8 cellular contexts compared by ENCODE assay signal in the genomic region with DNA sequence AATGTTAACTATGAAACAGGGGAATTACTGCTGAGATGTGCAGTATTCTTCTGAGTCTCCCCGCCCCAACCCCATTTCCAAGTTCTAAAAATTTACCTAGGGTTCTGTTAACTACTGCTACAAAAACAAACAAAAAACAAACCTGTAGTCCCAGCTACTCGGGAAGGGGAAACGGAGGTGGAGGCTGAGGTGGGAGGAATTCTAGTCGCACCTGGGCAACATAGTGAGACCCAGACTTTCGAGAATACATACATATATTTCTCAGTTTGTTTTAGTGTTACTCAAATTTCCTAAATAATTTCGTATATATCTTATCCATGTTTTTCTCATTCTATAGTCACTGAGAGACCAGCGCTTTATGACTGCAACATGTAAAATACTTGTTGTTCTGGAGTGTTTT. TPM values are rescaled to one million over a fixed set of nuclear protein-coding genes. Genes with fewer than 3 reads are reported as not detected.
DNase-seq lines count a peak whose midpoint lies in the region; ATAC-seq and TF ChIP-seq lines count a peak whose summit lies in the region.

No MANE protein-coding gene starts in this region.

- H2AFZ ChIP-seq in mesenchymal stem cell (ENCODE audit: low read depth, low read length), result no peak overlapping the region

- H3K4me3 ChIP-seq in body of pancreas (peak overlapping the region; percentile 64 to 76), mesenchymal stem cell (ENCODE audit: insufficient read depth in 1 of 2, low read depth in 1 of 2, low read length in 2 of 2) (peak overlapping the region in 1 of 2 experiments; percentile 92), upper lobe of right lung (peak overlapping the region; percentile 87)

- peak overlapping the region; percentile 95 to 99 (median 96) for H3K27ac ChIP-seq in body of pancreas
- H3K27ac ChIP-seq in mesenchymal stem cell (ENCODE audit: low read length, poor library complexity, severe bottlenecking), result no peak overlapping the region
- peak overlapping the region; percentile 99 for H3K27ac ChIP-seq in upper lobe of right lung

- H3K9me3 Mint-ChIP-seq in activated naive CD4-positive, alpha-beta T cell treated with anti-CD3 and anti-CD28 coated beads, Interleukin-2, amount 10 ng/mL, durations not matched to agents 7 days and 5 days, result peaks cover 3% of the 10 kb centered on the region

- CTCF ChIA-PET in activated naive CD4-positive, alpha-beta T cell treated with anti-CD3 and anti-CD28 coated beads, Interleukin-2, amount 10 ng/mL, durations not matched to agents 7 days and 5 days (lab: Charles Lee), result interaction anchor here (1.5 to 3.9 kb wide), 3 partner anchors 453 to 462 kb away, joined by 4 to 31 read pairs (median 5); no protein-coding TSS in a partner anchor

- no peak overlapping the region for H3K23ac ChIP-seq in mesenchymal stem cell (ENCODE audit: low read length in 2 of 2)

- no peaks in the 10 kb centered on the region for H3K9me3 ChIP-seq in body of pancreas
- no peaks in the 10 kb centered on the region for H3K9me3 ChIP-seq in mesenchymal stem cell (ENCODE audit: control insufficient read depth, low read length)
- H3K9me3 ChIP-seq in upper lobe of right lung, result no peaks in the 10 kb centered on the region

- no peak for ATAC-seq in body of pancreas
- ATAC-seq in upper lobe of right lung, result no peak
- ATAC-seq in HG02678 (IDR thresholded peaks at IDR 0.05; ENCODE audit: unreplicated experiment), result no peak

- no peak overlapping the region for H2BK120ac ChIP-seq in mesenchymal stem cell (ENCODE audit: low read depth, low read length)

- 7 to 13% methylated on average over 7 of the region's 7 CpGs for WGBS in body of pancreas, 2 donors
- WGBS in mesenchymal stem cell, result 60% methylated on average over 1 of the region's 7 CpGs

- H2AK5ac ChIP-seq in mesenchymal stem cell (ENCODE audit: low read length, severe bottlenecking), result no peak overlapping the region

- no peak for TF ChIP-seq CTCF in body of pancreas (IDR thresholded peaks at IDR 0.05)
- no peak for TF ChIP-seq CTCF in upper lobe of right lung (IDR thresholded peaks at IDR 0.05)

- H3K9ac ChIP-seq in mesenchymal stem cell (ENCODE audit: low read length), result peak overlapping the region; percentile 97

- H3K36me3 Mint-ChIP-seq in activated naive CD4-positive, alpha-beta T cell treated with anti-CD3 and anti-CD28 coated beads, Interleukin-2, amount 10 ng/mL, durations not matched to agents 7 days and 5 days, result peaks cover 7% of the 10 kb centered on the region

- no peak overlapping the region for H4K91ac ChIP-seq in mesenchymal stem cell (ENCODE audit: low read length)

- peak overlapping the region; percentile 97 for H3K4me3 Mint-ChIP-seq in activated naive CD4-positive, alpha-beta T cell treated with anti-CD3 and anti-CD28 coated beads, Interleukin-2, amount 10 ng/mL, durations not matched to agents 7 days and 5 days

- peaks cover 4% of the 10 kb centered on the region for H3K27me3 Mint-ChIP-seq in activated naive CD4-positive, alpha-beta T cell treated with anti-CD3 and anti-CD28 coated beads, Interleukin-2, amount 10 ng/mL, durations not matched to agents 7 days and 5 days

- no peak overlapping the region for H2BK15ac ChIP-seq in mesenchymal stem cell (ENCODE audit: low read depth, poor library complexity, severe bottlenecking)

- no peak overlapping the region for H2BK12ac ChIP-seq in mesenchymal stem cell (ENCODE audit: low read length in 2 of 2)

- H3K14ac ChIP-seq in mesenchymal stem cell (ENCODE audit: low read length in 2 of 2), result no peak overlapping the region

- H3K36me3 ChIP-seq in body of pancreas (replicated peaks in 1 of 2; ENCODE audit: insufficient read depth in 1 of 2, low read depth in 2 of 2) (no peaks in the 10 kb centered on the region), mesenchymal stem cell (ENCODE audit: control insufficient read depth in 1 of 2, insufficient read depth in 2 of 2, low read depth in 1 of 2, low read length in 2 of 2) (no peaks in the 10 kb centered on the region), upper lobe of right lung (no peaks in the 10 kb centered on the region)

- H3K4ac ChIP-seq in mesenchymal stem cell (ENCODE audit: low read depth in 1 of 2, low read length in 2 of 2), result no peak overlapping the region

- no peaks in the 10 kb centered on the region for H3K27me3 ChIP-seq in body of pancreas
- no peaks in the 10 kb centered on the region for H3K27me3 ChIP-seq in mesenchymal stem cell (ENCODE audit: control insufficient read depth in 1 of 2, insufficient read depth in 1 of 2, low read length in 2 of 2)
- no peaks in the 10 kb centered on the region for H3K27me3 ChIP-seq in upper lobe of right lung

- H3K4me1 ChIP-seq in body of pancreas, result peaks cover 43% of the 10 kb centered on the region
- no peaks in the 10 kb centered on the region for H3K4me1 ChIP-seq in mesenchymal stem cell (ENCODE audit: control insufficient read depth, insufficient read depth, low read depth, low read length)
- H3K4me1 ChIP-seq in upper lobe of right lung, result peaks cover 44% of the 10 kb centered on the region

- no peak for TF ChIP-seq POLR2A in body of pancreas (IDR thresholded peaks at IDR 0.05)

- no peak overlapping the region for H2BK5ac ChIP-seq in mesenchymal stem cell (ENCODE audit: low read depth, low read length, poor library complexity, severe bottlenecking)

- no peak for DNase-seq in activated naive CD4-positive, alpha-beta T cell treated with anti-CD3 and anti-CD28 coated beads, Interleukin-2, amount 10 ng/mL, durations not matched to agents 7 days and 5 days
- DNase-seq in activated naive CD4-positive, alpha-beta T cell (lab: John Stamatoyannopoulos, UW), result no peak
- DNase-seq in body of pancreas (no peak), mesenchymal stem cell (no peak), upper lobe of right lung (no peak), NCI-H774 (lab: John Stamatoyannopoulos, UW) (no peak)
- no peak for DNase-seq in stimulated activated CD4-positive, alpha-beta T cell treated with anti-CD3 and anti-CD28 coated beads, Interleukin-1b, Interleukin-23, amount 100 ng/mL, for 48 hours

- peak overlapping the region; percentile 84 for H3K4me2 ChIP-seq in mesenchymal stem cell (ENCODE audit: low read length, poor library complexity, severe bottlenecking)

- no peak overlapping the region for H3K18ac ChIP-seq in mesenchymal stem cell (ENCODE audit: low read depth in 1 of 2, low read length in 2 of 2)

- peak overlapping the region; percentile 97 for H3K27ac Mint-ChIP-seq in activated naive CD4-positive, alpha-beta T cell treated with anti-CD3 and anti-CD28 coated beads, Interleukin-2, amount 10 ng/mL, durations not matched to agents 7 days and 5 days

- H3K4me1 Mint-ChIP-seq in activated naive CD4-positive, alpha-beta T cell treated with anti-CD3 and anti-CD28 coated beads, Interleukin-2, amount 10 ng/mL, durations not matched to agents 7 days and 5 days, result peaks cover 38% of the 10 kb centered on the region

- H3K79me1 ChIP-seq in mesenchymal stem cell (replicated peaks; ENCODE audit: low read length, poor library complexity, severe bottlenecking), result peaks cover 2% of the 10 kb centered on the region

- no peak overlapping the region for H4K8ac ChIP-seq in mesenchymal stem cell (ENCODE audit: low read length)

- intact Hi-C loops in body of pancreas (cut with DNase I) (no loop called here), upper lobe of right lung (cut with DNase I) (no loop called here)

RNA-seq across cellular contexts. Expression of gene STAM2, which starts 1.0 kb away (rescaled TPM):
- total RNA-seq in body of pancreas (10 to 100 TPM; 25.7 to 34.0 TPM), upper lobe of right lung (42.5 TPM)
- polyA plus RNA-seq in mesenchymal stem cell (2013, experiment 1 of 2), result 18.9 TPM
- 20.5 TPM for polyA plus RNA-seq in mesenchymal stem cell (2013, experiment 2 of 2)
